In the genomic region with DNA sequence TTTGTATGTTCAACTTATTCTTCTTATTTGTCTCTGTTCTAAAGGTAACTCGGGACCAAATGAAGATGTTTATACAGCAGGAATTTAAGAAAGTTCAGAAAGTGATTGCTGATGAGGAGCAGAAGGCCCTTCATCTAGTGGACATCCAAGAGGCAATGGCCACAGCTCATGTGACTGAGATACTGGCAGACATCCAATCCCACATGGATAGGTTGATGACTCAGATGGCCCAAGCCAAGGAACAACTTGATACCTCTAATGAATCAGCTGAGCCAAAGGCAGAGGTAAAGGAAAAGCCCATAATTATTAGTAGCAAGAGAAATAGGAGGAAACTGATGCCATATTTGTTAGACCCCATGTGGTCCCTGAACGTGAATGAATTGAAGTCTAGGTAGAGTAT, we compare ENCODE assay signal across 14 cellular contexts.
A peak's percentile ranks its signal among the peaks of the same experiment; 100 is the strongest.
DNase-seq lines count a peak whose midpoint lies in the region; ATAC-seq, FAIRE-seq and TF ChIP-seq lines count a peak whose summit lies in the region.
"Had no signal": no experiment of that assay in that cellular context is flagged by ENCODE, and none has a peak within 500 bp of the region (broad histone marks: within the 10 kb centered on the region; RNA-seq: fewer than 3 reads in every experiment).

No MANE protein-coding gene starts in this region.

- no peak for ATAC-seq in K562
- no peak for ATAC-seq in HG03159 (IDR thresholded peaks at IDR 0.05; ENCODE audit: unreplicated experiment)
- no peak for ATAC-seq in GM21390 (IDR thresholded peaks at IDR 0.05; ENCODE audit: unreplicated experiment)
- ATAC-seq: CD8-positive, alpha-beta T cell had no signal

- POLR2A ChIA-PET in K562 (lab: Yijun Ruan, JAX), result no interaction called here

- TF ChIP-seq POLR2A in K562 (conservative IDR thresholded peaks at IDR 0.05), result no peak

- WGBS in K562 (ENCODE audit: insufficient coverage, low coverage, missing lambda C conversion rate), result 97% methylated on average over 2 of the region's 2 CpGs

- in situ Hi-C loops in K562 (cut with MboI), result no loop called here

- no peaks in the 10 kb centered on the region for H4K20me1 ChIP-seq in K562 (replicated peaks; ENCODE audit: control insufficient read depth, insufficient read depth, low read length)

- H3K4me2 ChIP-seq in K562 (ENCODE audit: insufficient read depth, low read length), result no peak overlapping the region
- H3K4me2 ChIP-seq: KMS-11, PC-9 had no signal

- intact Hi-C loops in K562 (cut with micrococcal nuclease), result no loop called here

- H3K9ac ChIP-seq in K562 (ENCODE audit: insufficient read depth in 1 of 2, low read depth in 2 of 2, low read length in 2 of 2), result no peak overlapping the region
- H3K9ac ChIP-seq: KMS-11 had no signal

- no peak for TF ChIP-seq RAD21 in K562 (CRISPR knock-in tag; conservative IDR thresholded peaks at IDR 0.05 in 1 of 2, IDR thresholded peaks at IDR 0.05 in 1 of 2)

- no peaks in the 10 kb centered on the region; a peak in 1 of 5 replicates for H3K4me1 ChIP-seq in K562 (replicated peaks in 1 of 2; ENCODE audit: control insufficient read depth in 2 of 2, insufficient read depth in 2 of 2, low read length in 2 of 2)

- no peaks in the 10 kb centered on the region for H3K27me3 ChIP-seq in K562 (ENCODE audit: control insufficient read depth in 2 of 2, insufficient read depth in 2 of 2, low read length in 2 of 2)

- H2AFZ ChIP-seq in K562 (ENCODE audit: low read depth, low read length), result no peak overlapping the region
- H2AFZ ChIP-seq: PC-9 had no signal

- FAIRE-seq in K562 (lab: Jason Lieb, UNC), result peak; percentile 65

- DNase-seq in EL (peak; percentile 76), LHCN-M2 (ENCODE audit: low read depth) (peak; percentile 92), K562 (ENCODE audit: extremely low read depth in 1 of 4, low spot score in 3 of 4) (peak in 3 of 4 experiments; percentile 18 to 30 (median 20)), lung microvascular endothelial cell (ENCODE audit: low read depth in 2 of 2) (peak; percentile 41 to 64), pons (ENCODE audit: low spot score) (no peak)
- DNase-seq in activated CD4-positive, alpha-beta T cell treated with anti-CD3 and anti-CD28 coated beads for 4 hours, result no peak
- DNase-seq: activated naive CD8-positive, alpha-beta T cell treated with anti-CD3 and anti-CD28 coated beads, Interleukin-2, amount 10 ng/mL, durations not matched to agents 7 days and 5 days; CD8-positive, alpha-beta T cell; hypothalamus; midbrain had no signal

- CTCF ChIA-PET in K562 (lab: Yijun Ruan, JAX; ENCODE audit: low intra/inter-chr PET ratio), result no interaction called here

- no peak for TF ChIP-seq EP300 in K562 (IDR thresholded peaks at IDR 0.05; ENCODE audit: low read length)

- no peak overlapping the region for H3K27ac ChIP-seq in K562 (ENCODE audit: extremely low read depth, low read depth, low read length)
- H3K27ac ChIP-seq: KMS-11, PC-9 had no signal

- no peaks in the 10 kb centered on the region for H3K9me1 ChIP-seq in K562 (ENCODE audit: control insufficient read depth, insufficient read depth, low read length)

- H3K9me3 ChIP-seq in K562 (replicated peaks; ENCODE audit: control insufficient read depth, insufficient read depth, low read depth, low read length), result peaks cover 2% of the 10 kb centered on the region; the same call in 1 of the 2 replicates

- no TSS peak for BruUV-seq in K562 (replicated peaks; lab: Mats Ljungman, UMichigan)

- H3K36me3 ChIP-seq in K562 (ENCODE audit: control insufficient read depth, insufficient read depth, low read length), result peaks cover 44% of the 10 kb centered on the region

- no peak overlapping the region for H3K4me3 ChIP-seq in K562
- H3K4me3 ChIP-seq: PC-9 had no signal

- H3K79me2 ChIP-seq in K562 (ENCODE audit: control insufficient read depth, insufficient read depth, low read length), result peaks cover 27% of the 10 kb centered on the region

- TF ChIP-seq CTCF in K562 (IDR thresholded peaks at IDR 0.05 in 2 of 3, conservative IDR thresholded peaks at IDR 0.05 in 1 of 3; ENCODE audit: insufficient read depth in 2 of 3, low read depth in 1 of 3, low read length in 3 of 3), result no peak

TF ChIP-seq in K562, 482 proteins besides CTCF, POLR2A, EP300 and RAD21 (continues in another document):
- TF ChIP-seq, protein P1, sequence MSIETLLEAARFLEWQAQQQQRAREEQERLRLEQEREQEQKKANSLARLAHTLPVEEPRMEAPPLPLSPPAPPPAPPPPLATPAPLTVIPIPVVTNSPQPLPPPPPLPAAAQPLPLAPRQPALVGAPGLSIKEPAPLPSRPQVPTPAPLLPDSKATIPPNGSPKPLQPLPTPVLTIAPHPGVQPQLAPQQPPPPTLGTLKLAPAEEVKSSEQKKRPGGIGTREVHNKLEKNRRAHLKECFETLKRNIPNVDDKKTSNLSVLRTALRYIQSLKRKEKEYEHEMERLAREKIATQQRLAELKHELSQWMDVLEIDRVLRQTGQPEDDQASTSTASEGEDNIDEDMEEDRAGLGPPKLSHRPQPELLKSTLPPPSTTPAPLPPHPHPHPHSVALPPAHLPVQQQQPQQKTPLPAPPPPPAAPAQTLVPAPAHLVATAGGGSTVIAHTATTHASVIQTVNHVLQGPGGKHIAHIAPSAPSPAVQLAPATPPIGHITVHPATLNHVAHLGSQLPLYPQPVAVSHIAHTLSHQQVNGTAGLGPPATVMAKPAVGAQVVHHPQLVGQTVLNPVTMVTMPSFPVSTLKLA (conservative IDR thresholded peaks at IDR 0.05), result no peak
- TF ChIP-seq DIDO1 (tag; IDR thresholded peaks at IDR 0.05; ENCODE audit: low read depth) (no peak), EHMT2 (IDR thresholded peaks at IDR 0.05) (peak; percentile 58; the same call in 1 of the 2 replicates), BCOR (IDR thresholded peaks at IDR 0.05) (no peak), FOXJ2 (tag; IDR thresholded peaks at IDR 0.05) (0 out of 2 replicates have a peak, but pooled peaks have one; percentile 37), TGIF2 (CRISPR knock-in tag; IDR thresholded peaks at IDR 0.05) (no peak), ZNF175 (CRISPR knock-in tag; IDR thresholded peaks at IDR 0.05; ENCODE audit: low read depth) (no peak), HMGN3 (IDR thresholded peaks at IDR 0.05; ENCODE audit: borderline replicate concordance, extremely low read depth, insufficient read length, low read depth, low read length) (no peak), ZC3H8 (IDR thresholded peaks at IDR 0.05) (no peak), ZNF263 (CRISPR knock-in tag; IDR thresholded peaks at IDR 0.05; ENCODE audit: borderline replicate concordance) (no peak), TFAM (CRISPR knock-in tag; conservative IDR thresholded peaks at IDR 0.05) (no peak), BDP1 (IDR thresholded peaks at IDR 0.05; ENCODE audit: insufficient read depth, insufficient read length) (no peak), ZNF695 (CRISPR knock-in tag; IDR thresholded peaks at IDR 0.05) (no peak), FOSL1 (tag; conservative IDR thresholded peaks at IDR 0.05) (peak; percentile 91), NFIC (IDR thresholded peaks at IDR 0.05) (peak; percentile 64; the same call in 1 of the 2 replicates), JUND (IDR thresholded peaks at IDR 0.05; ENCODE audit: borderline replicate concordance, low read depth, low read length) (peak; percentile 81), JUND (tag; IDR thresholded peaks at IDR 0.05; ENCODE audit: borderline replicate concordance, low read depth, low read length) (peak; percentile 77; the same call in 1 of the 3 replicates), DMBX1 (CRISPR knock-in tag; IDR thresholded peaks at IDR 0.05; ENCODE audit: borderline replicate concordance) (no peak), TBL1XR1 (IDR thresholded peaks at IDR 0.05; ENCODE audit: low read length in 2 of 2) (no peak)
- TF ChIP-seq, protein P2, sequence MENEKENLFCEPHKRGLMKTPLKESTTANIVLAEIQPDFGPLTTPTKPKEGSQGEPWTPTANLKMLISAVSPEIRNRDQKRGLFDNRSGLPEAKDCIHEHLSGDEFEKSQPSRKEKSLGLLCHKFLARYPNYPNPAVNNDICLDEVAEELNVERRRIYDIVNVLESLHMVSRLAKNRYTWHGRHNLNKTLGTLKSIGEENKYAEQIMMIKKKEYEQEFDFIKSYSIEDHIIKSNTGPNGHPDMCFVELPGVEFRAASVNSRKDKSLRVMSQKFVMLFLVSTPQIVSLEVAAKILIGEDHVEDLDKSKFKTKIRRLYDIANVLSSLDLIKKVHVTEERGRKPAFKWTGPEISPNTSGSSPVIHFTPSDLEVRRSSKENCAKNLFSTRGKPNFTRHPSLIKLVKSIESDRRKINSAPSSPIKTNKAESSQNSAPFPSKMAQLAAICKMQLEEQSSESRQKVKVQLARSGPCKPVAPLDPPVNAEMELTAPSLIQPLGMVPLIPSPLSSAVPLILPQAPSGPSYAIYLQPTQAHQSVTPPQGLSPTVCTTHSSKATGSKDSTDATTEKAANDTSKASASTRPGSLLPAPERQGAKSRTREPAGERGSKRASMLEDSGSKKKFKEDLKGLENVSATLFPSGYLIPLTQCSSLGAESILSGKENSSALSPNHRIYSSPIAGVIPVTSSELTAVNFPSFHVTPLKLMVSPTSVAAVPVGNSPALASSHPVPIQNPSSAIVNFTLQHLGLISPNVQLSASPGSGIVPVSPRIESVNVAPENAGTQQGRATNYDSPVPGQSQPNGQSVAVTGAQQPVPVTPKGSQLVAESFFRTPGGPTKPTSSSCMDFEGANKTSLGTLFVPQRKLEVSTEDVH (IDR thresholded peaks at IDR 0.05; ENCODE audit: low read depth, partially characterized antibody), result no peak
- TF ChIP-seq, protein P3, sequence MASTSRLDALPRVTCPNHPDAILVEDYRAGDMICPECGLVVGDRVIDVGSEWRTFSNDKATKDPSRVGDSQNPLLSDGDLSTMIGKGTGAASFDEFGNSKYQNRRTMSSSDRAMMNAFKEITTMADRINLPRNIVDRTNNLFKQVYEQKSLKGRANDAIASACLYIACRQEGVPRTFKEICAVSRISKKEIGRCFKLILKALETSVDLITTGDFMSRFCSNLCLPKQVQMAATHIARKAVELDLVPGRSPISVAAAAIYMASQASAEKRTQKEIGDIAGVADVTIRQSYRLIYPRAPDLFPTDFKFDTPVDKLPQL (IDR thresholded peaks at IDR 0.05; ENCODE audit: extremely low read depth, insufficient read length), result no peak

Comparison
In these comparisons a context has a peak if more than half of its experiments do, and no peak if none do; other contexts are left out.
1. DNase-seq: peak in EL (single experiment), LHCN-M2 (single experiment), K562 (3 of 4) and lung microvascular endothelial cell (2 of 2); none in pons (single experiment) and activated CD4-positive, alpha-beta T cell treated with anti-CD3 and anti-CD28 coated beads for 4 hours (0 of 2).